ENCODE assay signal across 8 cellular contexts in genomic region chr10:101694056-101694673, GRCh38.
DNase-seq lines count a peak whose midpoint lies in the region; ATAC-seq and TF ChIP-seq lines count a peak whose summit lies in the region.

No MANE protein-coding gene starts in this region.

- peaks cover 8% of the 10 kb centered on the region for H3K36me3 ChIP-seq in OCI-LY3 (replicated peaks; ENCODE audit: low read depth, low read length)

- H3K27ac ChIP-seq in OCI-LY3 (ENCODE audit: low read length): peak overlapping the region; percentile 80

- peak overlapping the region; percentile 99 for H3K27ac Mint-ChIP-seq in nephron progenitor cell
- H3K27ac Mint-ChIP-seq in stimulated activated naive CD8-positive, alpha-beta T cell treated with anti-CD3 and anti-CD28 coated beads, Interleukin-15, amount 100 ng/mL, for 72 hours: peak overlapping the region; percentile 99 to 100

- POLR2A ChIA-PET in AG04449 (lab: Yijun Ruan, JAX): interaction anchor here (0.6 to 1.5 kb wide), 2 partner anchors 80 to 87 kb away, joined by 3 read pairs; no protein-coding TSS in a partner anchor

- peak overlapping the region; percentile 91 for H3K4me3 Mint-ChIP-seq in nephron progenitor cell
- peak overlapping the region; percentile 96 to 98 for H3K4me3 Mint-ChIP-seq in stimulated activated naive CD8-positive, alpha-beta T cell treated with anti-CD3 and anti-CD28 coated beads, Interleukin-15, amount 100 ng/mL, for 72 hours

- CTCF ChIA-PET in AG04449 (lab: Yijun Ruan, JAX): interaction anchor here (0.9 to 1.5 kb wide), 4 partner anchors 9 to 92 kb away, joined by 3 to 8 read pairs (median 4); no protein-coding TSS in a partner anchor

- H3K4me3 ChIP-seq in AG04449 (ENCODE audit: low read depth, low read length) (peak overlapping the region; percentile 83), OCI-LY3 (ENCODE audit: low read length) (peak overlapping the region; percentile 94), fibroblast of pulmonary artery (replicated peaks; ENCODE audit: low read depth, low read length) (peak overlapping the region; percentile 84)

- no peaks in the 10 kb centered on the region for H3K36me3 Mint-ChIP-seq in nephron progenitor cell (ENCODE audit: low read depth)

- peak overlapping the region; percentile 94 for H3K4me2 ChIP-seq in OCI-LY3 (ENCODE audit: low read length)

- ATAC-seq in GM18520 (IDR thresholded peaks at IDR 0.05; ENCODE audit: unreplicated experiment) (peak; percentile 48), HG03064 (IDR thresholded peaks at IDR 0.05; ENCODE audit: low read depth, unreplicated experiment) (peak; percentile 51)
- ATAC-seq in stimulated activated naive CD8-positive, alpha-beta T cell treated with anti-CD3 and anti-CD28 coated beads, Interleukin-15, amount 100 ng/mL, for 72 hours: peak; percentile 87

- peak overlapping the region; percentile 52; the same call in 1 of the 2 replicates for H2AFZ ChIP-seq in OCI-LY3 (ENCODE audit: low read depth, low read length)

- H4K20me1 ChIP-seq in OCI-LY3 (ENCODE audit: insufficient read depth, low read length): peaks cover 23% of the 10 kb centered on the region

- no peak for DNase-seq in AG04449 (ENCODE audit: low read depth, low spot score)
- DNase-seq in activated T-helper 1 cell treated with anti-CD3 and anti-CD28 coated beads, Interleukin-2, amount 50 U/mL, for 16 hours (ENCODE audit: low read depth in 1 of 2, low spot score in 1 of 2): peak; percentile 33 to 47
- peak; percentile 46 for DNase-seq in fibroblast of pulmonary artery (ENCODE audit: low read depth)
- peak; percentile 67 for DNase-seq in nephron progenitor cell
- DNase-seq in stimulated activated naive CD8-positive, alpha-beta T cell treated with anti-CD3 and anti-CD28 coated beads, Interleukin-15, amount 100 ng/mL, for 72 hours: peak; percentile 78 to 81

- no peaks in the 10 kb centered on the region for H3K27me3 Mint-ChIP-seq in nephron progenitor cell (ENCODE audit: low read depth, poor library complexity)
- no peaks in the 10 kb centered on the region for H3K27me3 Mint-ChIP-seq in stimulated activated naive CD8-positive, alpha-beta T cell treated with anti-CD3 and anti-CD28 coated beads, Interleukin-15, amount 100 ng/mL, for 72 hours

- H3K4me1 Mint-ChIP-seq in nephron progenitor cell: peaks cover 66% of the 10 kb centered on the region
- peaks cover 59% of the 10 kb centered on the region for H3K4me1 Mint-ChIP-seq in stimulated activated naive CD8-positive, alpha-beta T cell treated with anti-CD3 and anti-CD28 coated beads, Interleukin-15, amount 100 ng/mL, for 72 hours

- H3K4me1 ChIP-seq in OCI-LY3 (ENCODE audit: low read length): peaks cover 25% of the 10 kb centered on the region

- H3K9me3 ChIP-seq in OCI-LY3 (ENCODE audit: insufficient read depth, low read length): no peaks in the 10 kb centered on the region

- no peaks in the 10 kb centered on the region for H3K9me3 Mint-ChIP-seq in nephron progenitor cell
- no peaks in the 10 kb centered on the region for H3K9me3 Mint-ChIP-seq in stimulated activated naive CD8-positive, alpha-beta T cell treated with anti-CD3 and anti-CD28 coated beads, Interleukin-15, amount 100 ng/mL, for 72 hours

- no peaks in the 10 kb centered on the region for H3K27me3 ChIP-seq in OCI-LY3 (ENCODE audit: low read depth, low read length)

- TF ChIP-seq CTCF in AG04449 (IDR thresholded peaks at IDR 0.05; ENCODE audit: insufficient read depth, low read length, missing control alignments) (no peak), OCI-LY3 (IDR thresholded peaks at IDR 0.05; ENCODE audit: low read depth, low read length) (no peak), fibroblast of pulmonary artery (IDR thresholded peaks at IDR 0.05; ENCODE audit: low read length, missing control alignments) (no peak), nephron progenitor cell (IDR thresholded peaks at IDR 0.05) (no peak)

- H3K79me2 ChIP-seq in OCI-LY3 (ENCODE audit: low read length): peaks cover 60% of the 10 kb centered on the region

- peak overlapping the region; percentile 95 for H3K9ac ChIP-seq in OCI-LY3 (ENCODE audit: low read length)
